ENCODE assay signal across 21 cellular contexts in genomic region chr11:45765107-45765668, GRCh38. TPM values are rescaled to one million over a fixed set of nuclear protein-coding genes. Genes with fewer than 3 reads are reported as not detected.
A peak's percentile ranks its signal among the peaks of the same experiment; 100 is the strongest.
DNase-seq lines count a peak whose midpoint lies in the region; ATAC-seq, FAIRE-seq and TF ChIP-seq lines count a peak whose summit lies in the region.
"Had no signal": no experiment of that assay in that cellular context is flagged by ENCODE, and none has a peak within 500 bp of the region (broad histone marks: within the 10 kb centered on the region; RNA-seq: fewer than 3 reads in every experiment).

No MANE protein-coding gene starts in this region.

- TF ChIP-seq POLR2A in HepG2 (IDR thresholded peaks at IDR 0.05; ENCODE audit: insufficient read depth in 1 of 2, low read depth in 2 of 2, low read length in 2 of 2) (no peak), right lobe of liver (IDR thresholded peaks at IDR 0.05) (no peak)

- H3K27me3 ChIP-seq in HepG2 (ENCODE audit: control insufficient read depth in 1 of 2, insufficient read depth in 2 of 2, low read length in 2 of 2) (peaks cover 2 to 24% of the 10 kb centered on the region in 2 experiments; a peak in 3 of 5 replicates), right lobe of liver (no peaks in the 10 kb centered on the region), mesendoderm (ENCODE audit: insufficient read depth, low read length, poor library complexity) (no peaks in the 10 kb centered on the region)
- H3K27me3 ChIP-seq: BE2C had no signal

- no peak overlapping the region for H3K27ac ChIP-seq in HepG2 (ENCODE audit: extremely low read length, insufficient read depth, low read length)
- no peak overlapping the region for H3K27ac ChIP-seq in right lobe of liver
- H3K27ac ChIP-seq in mesendoderm (ENCODE audit: low read depth, low read length), result no peak overlapping the region

- CTCF ChIA-PET in HepG2 (lab: Yijun Ruan, JAX; ENCODE audit: low intra/inter-chr PET ratio, low total read pairs), result no interaction called here

- H3K4me3 ChIP-seq in HepG2 (replicated peaks in 1 of 3; ENCODE audit: insufficient read depth in 1 of 3, low read depth in 2 of 3, low read length in 3 of 3) (no peak overlapping the region), right lobe of liver (no peak overlapping the region), mesendoderm (ENCODE audit: low read length) (no peak overlapping the region)
- H3K4me3 ChIP-seq: GM23338 had no signal

- BruUV-seq in HepG2 (replicated peaks; lab: Mats Ljungman, UMichigan), result no TSS peak

- POLR2A ChIA-PET in HepG2 (lab: Yijun Ruan, JAX), result no interaction called here

- no peak overlapping the region for H2BK15ac ChIP-seq in mesendoderm (replicated peaks; ENCODE audit: low read depth)

- no peak for DNase-seq in HepG2 (ENCODE audit: low spot score)
- no peak for DNase-seq in right lobe of liver
- DNase-seq in left cardiac atrium, result no peak
- peak; percentile 4 for DNase-seq in mesenteric fat pad (ENCODE audit: low spot score)
- DNase-seq in mesendoderm, result no peak
- DNase-seq: ACHN; BE2C; C1 segment of cervical spinal cord; CD4-positive, CD25-positive, alpha-beta regulatory T cell; CD8-positive, alpha-beta memory T cell; COR-L47; DMS 273 treated with DMSO at 0.1 percent for 48 hours; DMS53; DND-41; HCEC 1CT had no signal

- in situ Hi-C loops in HepG2 (cut with HindIII; ENCODE audit: extremely low pct_ligation_motif_present, low pct_unique_long_range_greater_than_20kb), result no loop called here

- FAIRE-seq in HepG2 (lab: Jason Lieb, UNC), result no peak
- FAIRE-seq: A204.1, G401.6, GM12891, H54 had no signal

- H3K4me2 ChIP-seq in HepG2 (ENCODE audit: low read depth, low read length), result no peak overlapping the region
- no peak overlapping the region for H3K4me2 ChIP-seq in mesendoderm (ENCODE audit: low read length)
- H3K4me2 ChIP-seq: GM23338 had no signal

- WGBS in HepG2 (ENCODE audit: low lambda C conversion rate), result 53% methylated on average over 8 of the region's 8 CpGs
- 77% methylated on average over 8 of the region's 8 CpGs for WGBS in right lobe of liver (ENCODE audit: insufficient coverage, low coverage, low lambda C conversion rate, missing lambda C conversion rate)
- WGBS in mesendoderm (ENCODE audit: extremely low coverage, insufficient coverage, low lambda C conversion rate), result no CpG with 5 or more reads among the region's 8 CpGs

- no peak overlapping the region for H2AFZ ChIP-seq in HepG2 (ENCODE audit: low read length)
- H2AFZ ChIP-seq: GM23338 had no signal

- no peaks in the 10 kb centered on the region for H3K4me1 ChIP-seq in HepG2 (ENCODE audit: insufficient read depth, low read length)
- no peaks in the 10 kb centered on the region for H3K4me1 ChIP-seq in right lobe of liver
- peaks cover 4% of the 10 kb centered on the region for H3K4me1 ChIP-seq in mesendoderm (ENCODE audit: control insufficient read depth, low read depth, low read length)
- H3K4me1 ChIP-seq: BE2C had no signal

- no peak overlapping the region for H3K9ac ChIP-seq in HepG2 (ENCODE audit: insufficient read depth, low read depth, low read length)
- H3K9ac ChIP-seq in mesendoderm (ENCODE audit: low read length), result no peak overlapping the region

- no peak overlapping the region for H2AK5ac ChIP-seq in mesendoderm (ENCODE audit: low read length)

- TF ChIP-seq CTCF in HepG2 (CRISPR knock-in tag; IDR thresholded peaks at IDR 0.05) (no peak), right lobe of liver (IDR thresholded peaks at IDR 0.05) (no peak)

- no peak overlapping the region for H2BK5ac ChIP-seq in mesendoderm (ENCODE audit: low read length)

- intact Hi-C loops in HepG2 (cut with micrococcal nuclease; ENCODE audit: unreplicated experiment) (no loop called here), right lobe of liver (cut with DNase I) (no loop called here), left cardiac atrium (cut with DNase I) (no loop called here)

- H3K18ac ChIP-seq in mesendoderm (ENCODE audit: low read length), result no peak overlapping the region

- no peak overlapping the region for H3K4ac ChIP-seq in mesendoderm (ENCODE audit: low read depth, low read length)

- H3K9me3 ChIP-seq in HepG2 (ENCODE audit: low read length) (no peaks in the 10 kb centered on the region), right lobe of liver (no peaks in the 10 kb centered on the region)
- H3K9me3 ChIP-seq: BE2C had no signal

- H3K23ac ChIP-seq in mesendoderm (ENCODE audit: low read length), result no peak overlapping the region

- no peak overlapping the region for H3K56ac ChIP-seq in mesendoderm (ENCODE audit: low read length)

- no peak overlapping the region for H2BK120ac ChIP-seq in mesendoderm (ENCODE audit: low read depth, low read length)

- no peak for TF ChIP-seq RAD21 in HepG2 (CRISPR knock-in tag; IDR thresholded peaks at IDR 0.05)

- TF ChIP-seq EP300 in HepG2 (IDR thresholded peaks at IDR 0.05; ENCODE audit: low read depth in 2 of 2, low read length in 2 of 2) (no peak), HepG2 (CRISPR knock-in tag; IDR thresholded peaks at IDR 0.05; ENCODE audit: borderline replicate concordance) (no peak)

- H3K36me3 ChIP-seq in HepG2 (replicated peaks in 1 of 2; ENCODE audit: control insufficient read depth in 1 of 2, insufficient read depth in 2 of 2, low read length in 2 of 2) (no peaks in the 10 kb centered on the region), right lobe of liver (no peaks in the 10 kb centered on the region), mesendoderm (ENCODE audit: control insufficient read depth, insufficient read depth, low read length) (no peaks in the 10 kb centered on the region)
- H3K36me3 ChIP-seq: BE2C had no signal

- no peak overlapping the region for H4K8ac ChIP-seq in mesendoderm (ENCODE audit: low read depth, low read length)

- H3K79me2 ChIP-seq in HepG2 (ENCODE audit: insufficient read depth, low read length) (no peaks in the 10 kb centered on the region), mesendoderm (ENCODE audit: control insufficient read depth, insufficient read depth, low read length) (no peaks in the 10 kb centered on the region)

- H3K79me1 ChIP-seq in mesendoderm (ENCODE audit: low read length), result no peaks in the 10 kb centered on the region

- no peak overlapping the region for H4K5ac ChIP-seq in mesendoderm (ENCODE audit: low read length)

- H4K20me1 ChIP-seq in HepG2 (ENCODE audit: insufficient read depth, low read length), result no peaks in the 10 kb centered on the region

- no peak for ATAC-seq in HepG2
- ATAC-seq in right lobe of liver, result no peak
- ATAC-seq in left cardiac atrium, result peak; percentile 57 to 84
- ATAC-seq in GM21526 (IDR thresholded peaks at IDR 0.05; ENCODE audit: low FRiP score, unreplicated experiment), result no peak
- ATAC-seq: GM23338 had no signal

TF ChIP-seq in HepG2, 621 proteins besides CTCF, POLR2A, EP300 and RAD21 (continues in another document):
- no peak for TF ChIP-seq PATZ1 (CRISPR knock-in tag; IDR thresholded peaks at IDR 0.05)
- no peak for TF ChIP-seq ZNF709 (CRISPR knock-in tag; IDR thresholded peaks at IDR 0.05)
- no peak for TF ChIP-seq ZNF772 (CRISPR knock-in tag; IDR thresholded peaks at IDR 0.05)

RNA-seq across cellular contexts. Expression of gene SLC35C1, which starts 39.8 kb away (rescaled TPM):
- total RNA-seq in HepG2 (2016; rRNA removed; fragmentation: Illumina TruSeq; extraction: Trizol) (6.1 and 7.0 TPM in 2 replicates), right lobe of liver (100 to 1,000 TPM in 3 of 6 experiments, 10 to 100 TPM in 3; 11.6 to 134 (median 83.9) TPM), left cardiac atrium (10 to 100 TPM; 12.4 to 13.3 TPM), mesenteric fat pad (81.0 TPM)
- 2.8 and 3.3 TPM in 2 replicates for total RNA-seq in HepG2 (2016; cell fraction: cytosol; rRNA removed; fragmentation: Illumina TruSeq; extraction: Trizol; ENCODE audit: low read depth)
- 5.8 and 7.5 TPM in 2 replicates for total RNA-seq in HepG2 (2016; cell fraction: insoluble cytoplasmic fraction; rRNA removed; fragmentation: Illumina TruSeq; extraction: Trizol)
- 9.9 and 10.1 TPM in 2 replicates for total RNA-seq in HepG2 (2016; cell fraction: membrane; rRNA removed; fragmentation: Illumina TruSeq; extraction: Trizol)
- total RNA-seq in HepG2 (2016; cell fraction: nucleus; rRNA removed; fragmentation: Illumina TruSeq; extraction: Trizol), result 8.9 and 10.1 TPM in 2 replicates
- 2.6 and 2.9 TPM in 2 replicates for polyA plus RNA-seq in HepG2 (2011; rRNA removed)
- 1.8 and 3.3 TPM in 2 replicates for polyA plus RNA-seq in HepG2 (2011; cell fraction: cytosol; rRNA removed)
- polyA plus RNA-seq in HepG2 (2011; cell fraction: nucleus; rRNA removed), result 5.3 and 6.1 TPM in 2 replicates
- 5.5 and 7.2 TPM in 2 replicates for polyA plus RNA-seq in HepG2 (2012)
- polyA plus RNA-seq in HepG2 (2016; cell fraction: cytosol; fragmentation: Illumina TruSeq; extraction: Trizol; ENCODE audit: low read depth), result 4.4 and 5.2 TPM in 2 replicates
- 8.6 and 9.4 TPM in 2 replicates for polyA plus RNA-seq in HepG2 (2016; cell fraction: insoluble cytoplasmic fraction; fragmentation: Illumina TruSeq; extraction: Trizol; ENCODE audit: low read depth)
- 10.8 and 11.1 TPM in 2 replicates for polyA plus RNA-seq in HepG2 (2016; cell fraction: membrane; fragmentation: Illumina TruSeq; extraction: Trizol; ENCODE audit: low read depth)
- polyA plus RNA-seq in HepG2 (2016; cell fraction: nucleus; fragmentation: Illumina TruSeq; extraction: Trizol; ENCODE audit: insufficient read depth, low read depth), result 11.8 and 12.4 TPM in 2 replicates
- polyA minus RNA-seq in HepG2 (2011; rRNA and poly(A)+ RNA removed; ENCODE audit: low replicate concordance), result 22.9 and 26.1 TPM in 2 replicates
- 6.5 and 8.0 TPM in 2 replicates for polyA minus RNA-seq in HepG2 (2011; cell fraction: cytosol; rRNA and poly(A)+ RNA removed)
- 3.4 and 5.5 TPM in 2 replicates for polyA minus RNA-seq in HepG2 (2011; cell fraction: nucleus; rRNA and poly(A)+ RNA removed)
- polyA plus RNA-seq in mesendoderm (2013, experiment 1 of 2), result 7.2 TPM
- polyA plus RNA-seq in mesendoderm (2013, experiment 2 of 2), result 7.3 TPM

Comparison
In these comparisons a context has a peak if more than half of its experiments do, and no peak if none do; other contexts are left out.
1. ATAC-seq: peak in left cardiac atrium (2 of 2); none in HepG2 (single experiment), right lobe of liver (0 of 4) and GM21526 (single experiment).